In the genomic region with DNA sequence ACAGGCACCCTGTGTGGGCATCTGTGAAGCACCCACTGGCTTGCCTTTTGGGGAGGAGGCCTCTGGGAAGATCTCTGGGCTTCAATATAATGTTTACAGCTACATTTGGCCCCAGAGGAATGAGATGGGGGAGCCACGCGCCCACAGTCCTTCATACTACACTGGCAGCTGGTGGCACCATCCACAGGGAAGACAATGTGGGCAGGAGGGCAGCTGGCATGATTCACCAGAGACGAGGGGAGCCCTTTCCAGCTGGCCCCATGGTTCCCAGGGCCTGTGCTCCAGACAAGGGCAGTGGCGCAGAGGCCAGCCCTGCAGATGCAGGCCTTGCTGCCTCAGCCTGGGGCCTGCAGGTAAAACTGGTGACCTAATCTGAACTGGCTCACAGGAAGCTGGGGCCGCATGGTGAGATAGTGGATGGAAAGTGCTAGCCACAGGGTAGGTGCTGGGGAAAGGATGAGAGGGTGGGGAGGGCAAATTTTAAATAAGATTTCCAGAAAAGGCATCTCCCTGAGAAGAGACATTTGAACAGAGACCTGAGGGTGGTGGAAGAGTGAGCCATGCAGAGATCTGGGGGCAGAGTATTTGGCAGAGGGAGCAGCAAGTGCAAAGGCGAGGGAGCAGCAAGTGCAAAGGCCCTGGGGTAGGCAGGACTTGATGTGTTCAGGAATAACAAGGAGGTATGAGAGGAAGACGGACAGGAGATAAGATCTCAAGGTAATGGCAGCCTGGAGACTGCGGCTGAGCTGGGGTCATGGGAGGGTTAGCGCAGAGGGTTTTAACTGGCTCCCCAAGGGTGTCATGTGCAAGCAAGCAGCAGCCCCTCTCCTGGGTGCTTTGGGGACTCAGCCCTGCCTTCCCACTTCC, we compare ENCODE assay signal across 24 cellular contexts.
"Had no signal": no experiment of that assay in that cellular context is flagged by ENCODE, and none has a peak within 500 bp of the region (broad histone marks: within the 10 kb centered on the region; RNA-seq: fewer than 3 reads in every experiment).

No MANE protein-coding gene starts in this region.

- H3K9me3 ChIP-seq: colonic mucosa, heart right ventricle, left lung, lower lobe of right lung, pancreas, psoas muscle, right lobe of liver, spleen had no signal

- H3K36me3 ChIP-seq: colonic mucosa, heart right ventricle, left lung, lower lobe of right lung, pancreas, right lobe of liver, spleen had no signal

- H3K9me3 Mint-ChIP-seq: mesothelial cell of epicardium; stimulated activated memory B cell treated with anti-CD40 and anti-IgM and Interleukin-4, amounts not matched to agents 10 μg/mL and 1 μg/mL and 100 μg/mL, for 72 hours had no signal

- H3K4me3 Mint-ChIP-seq: memory B cell; mesothelial cell of epicardium; stimulated activated memory B cell treated with anti-CD40 and anti-IgM and Interleukin-4, amounts not matched to agents 10 μg/mL and 1 μg/mL and 100 μg/mL, for 72 hours had no signal

- H3K4me3 ChIP-seq: colonic mucosa, heart right ventricle, left lung, lower lobe of right lung, pancreas, psoas muscle, right lobe of liver, spleen had no signal

- H3K4me1 Mint-ChIP-seq: mesothelial cell of epicardium had no signal

- DNase-seq: caudate nucleus; colonic mucosa; dermis blood vessel endothelial cell; erythroblast; heart right ventricle; hypothalamus; islet precursor cell; lower lobe of right lung; nucleus accumbens; psoas muscle; retina; right lobe of liver; spleen; stimulated activated CD4-positive, alpha-beta T cell treated with anti-CD3 and anti-CD28 coated beads, Interleukin-15, amount 100 ng/mL, for 24 hours; stimulated activated CD4-positive, alpha-beta T cell treated with anti-CD3 and anti-CD28 coated beads, Interleukin-1b, Interleukin-23, amount 100 ng/mL, for 48 hours; stimulated activated CD4-positive, alpha-beta T cell treated with anti-CD3 and anti-CD28 coated beads, Interleukin-4, amount 100 ng/mL, for 24 hours; trophoblast cell had no signal

- H3K36me3 Mint-ChIP-seq: memory B cell; mesothelial cell of epicardium; stimulated activated memory B cell treated with anti-CD40 and anti-IgM and Interleukin-4, amounts not matched to agents 10 μg/mL and 1 μg/mL and 100 μg/mL, for 72 hours had no signal

- H3K27ac ChIP-seq: colonic mucosa, heart right ventricle, left lung, lower lobe of right lung, pancreas, psoas muscle, right lobe of liver, spleen had no signal

- ATAC-seq: heart right ventricle, left lung, lower lobe of right lung, pancreas, psoas muscle, right lobe of liver had no signal

- H3K27me3 Mint-ChIP-seq: stimulated activated memory B cell treated with anti-CD40 and anti-IgM and Interleukin-4, amounts not matched to agents 10 μg/mL and 1 μg/mL and 100 μg/mL, for 72 hours had no signal

- FAIRE-seq: endothelial cell of umbilical vein, frontal cortex, pancreas had no signal

- H3K27me3 ChIP-seq: colonic mucosa, heart right ventricle, pancreas, right lobe of liver had no signal

- H3K4me1 ChIP-seq: colonic mucosa, pancreas, psoas muscle, right lobe of liver had no signal

- H3K27ac Mint-ChIP-seq: memory B cell; mesothelial cell of epicardium; stimulated activated memory B cell treated with anti-CD40 and anti-IgM and Interleukin-4, amounts not matched to agents 10 μg/mL and 1 μg/mL and 100 μg/mL, for 72 hours had no signal
